Comparison of ENCODE assay signal across 8 cellular contexts in genomic region chr5:134524826-134525686, GRCh38. TPM values are rescaled to one million over a fixed set of nuclear protein-coding genes. Genes with fewer than 3 reads are reported as not detected.
DNase-seq lines count a peak whose midpoint lies in the region; ATAC-seq and TF ChIP-seq lines count a peak whose summit lies in the region.

Gene JADE2, plus strand, starts transcription at chr5:134525670. Its CDS starts 10,188 bp downstream, at chr5:134535858.

- H3K79me2 ChIP-seq in HCT116 (ENCODE audit: insufficient read depth, low read length) = peaks cover 29% of the 10 kb centered on the region

- intact Hi-C loops in HCT116 (cut with micrococcal nuclease) = loop anchor here (1.0 to 5.0 kb wide), 3 partner anchors 52 to 154 kb away; partner anchors contain the start of gene UBE2B

- H3K9me3 Mint-ChIP-seq in chondrocyte (ENCODE audit: low read depth) = no peaks in the 10 kb centered on the region

- no peak for TF ChIP-seq RAD21 in HCT116 (IDR thresholded peaks at IDR 0.05; ENCODE audit: low read depth)

- DNase-seq in HCT116 (ENCODE audit: low read depth, low spot score) (no peak), NCI-H2171 treated with DMSO at 0.1 percent for 48 hours (lab: John Stamatoyannopoulos, UW) (peak; percentile 74), chondrocyte (ENCODE audit: low spot score) (no peak), kidney tubule cell (ENCODE audit: low spot score) (peak; percentile 55)
- DNase-seq in activated CD4-positive, alpha-beta T cell treated with anti-CD3 and anti-CD28 coated beads for 4 hours = peak; percentile 79 to 83
- DNase-seq in stimulated activated CD4-positive, alpha-beta T cell treated with anti-CD3 and anti-CD28 coated beads, Interleukin-1b, Interleukin-23, amount 100 ng/mL, for 1 hour (ENCODE audit: low read depth in 2 of 2) = peak; percentile 58 to 59

- peak within 1 kb of the TSS; percentile 95 for H3K27ac Mint-ChIP-seq in chondrocyte (ENCODE audit: unreplicated experiment)

- TF ChIP-seq CTCF in HCT116 (IDR thresholded peaks at IDR 0.05 in 2 of 3, conservative IDR thresholded peaks at IDR 0.05 in 1 of 3; ENCODE audit: borderline replicate concordance in 1 of 3, insufficient read depth in 1 of 3, low read depth in 2 of 3, low read length in 2 of 3) = no peak
- TF ChIP-seq CTCF in chondrocyte (IDR thresholded peaks at IDR 0.05) = peak; percentile 24

- H3K27me3 ChIP-seq in HCT116 (ENCODE audit: insufficient read depth, low read length) = no peaks in the 10 kb centered on the region

- H3K9me3 ChIP-seq in ES-I3 (ENCODE audit: control insufficient read depth, insufficient read depth, low read length) (no peaks in the 10 kb centered on the region), HCT116 (ENCODE audit: control insufficient read depth in 1 of 2, insufficient read depth in 1 of 2, low read depth in 1 of 2, low read length in 2 of 2) (no peaks in the 10 kb centered on the region)

- H3K4me3 ChIP-seq in HCT116 (replicated peaks in 1 of 2; ENCODE audit: low read depth in 1 of 2, low read length in 2 of 2) = peak within 1 kb of the TSS; percentile 83 to 90

- no peaks in the 10 kb centered on the region for H4K20me1 ChIP-seq in HCT116 (ENCODE audit: insufficient read depth)

- CTCF ChIA-PET in HCT116 (lab: Charles Lee) = interaction anchor here (0.9 to 3.0 kb wide), 3 partner anchors 13 to 222 kb away, joined by 3 to 13 read pairs (median 5); partner anchors contain the start of gene CDKN2AIPNL

- no TSS peak for BruUV-seq in HCT116 (replicated peaks; lab: Mats Ljungman, UMichigan)

- peaks cover 43% of the 10 kb centered on the region for H3K4me1 ChIP-seq in ES-I3 (ENCODE audit: insufficient read depth, low read length)
- H3K4me1 ChIP-seq in HCT116 (ENCODE audit: control insufficient read depth in 1 of 2, insufficient read depth in 2 of 2, low read length in 2 of 2) = peaks cover 18 to 28% of the 10 kb centered on the region in 2 experiments

- peaks cover 13% of the 10 kb centered on the region for H3K27me3 Mint-ChIP-seq in chondrocyte (ENCODE audit: low read depth)

- H2AFZ ChIP-seq in HCT116 (ENCODE audit: low read depth, low read length, poor library complexity, severe bottlenecking) = no peak within 1 kb of the TSS

- H3K9me2 ChIP-seq in HCT116 (ENCODE audit: insufficient read depth) = no peaks in the 10 kb centered on the region

- peaks cover 21% of the 10 kb centered on the region for H3K4me1 Mint-ChIP-seq in chondrocyte (ENCODE audit: low read depth)

- H3K9ac ChIP-seq in ES-I3 (ENCODE audit: low read depth, low read length) (peak within 1 kb of the TSS; percentile 96), HCT116 (ENCODE audit: low read length) (peak within 1 kb of the TSS; percentile 94)

- no peaks in the 10 kb centered on the region for H3K36me3 Mint-ChIP-seq in chondrocyte (ENCODE audit: low read depth)

- peak; percentile 13 for ATAC-seq in HCT116
- ATAC-seq in GM19452 (IDR thresholded peaks at IDR 0.05; ENCODE audit: unreplicated experiment) = no peak

- RAD21 ChIA-PET in HCT116 (lab: Charles Lee; ENCODE audit: low non-redundant PET in 1 of 2, low total read pairs in 2 of 2, uncharacterized antibody in 2 of 2, unreplicated experiment in 2 of 2) = interaction anchor here in 1 of 2 experiments (0.6 to 1.4 kb wide), 3 partner anchors 8 to 22 kb away, joined by 3 read pairs; no protein-coding TSS in a partner anchor

- POLR2A ChIA-PET in HCT116 (lab: Charles Lee) = interaction anchor here (0.9 to 6.8 kb wide), 4 partner anchors 14 to 62 kb away, joined by 3 to 55 read pairs (median 7); no protein-coding TSS in a partner anchor

- H3K4me2 ChIP-seq in HCT116 (ENCODE audit: low read length) = peak within 1 kb of the TSS; percentile 99

- H3K4me3 Mint-ChIP-seq in chondrocyte (ENCODE audit: unreplicated experiment) = peak within 1 kb of the TSS; percentile 93

- peak within 1 kb of the TSS; percentile 100 for H3K27ac ChIP-seq in HCT116 (ENCODE audit: low read depth, low read length)

- peak; percentile 12 for TF ChIP-seq POLR2A in HCT116 (IDR thresholded peaks at IDR 0.05; ENCODE audit: borderline replicate concordance, extremely low read depth, insufficient read depth, insufficient read length)

- no peaks in the 10 kb centered on the region for H3K36me3 ChIP-seq in ES-I3 (ENCODE audit: insufficient read depth, low read length)
- no peaks in the 10 kb centered on the region for H3K36me3 ChIP-seq in HCT116 (ENCODE audit: control insufficient read depth in 1 of 2, insufficient read depth in 2 of 2, low read length in 2 of 2)

TF ChIP-seq in HCT116, 20 proteins besides CTCF, POLR2A, EP300 and RAD21:
- TF ChIP-seq ZFX (IDR thresholded peaks at IDR 0.05) = peak; percentile 33; the same call in 1 of the 2 replicates
- no peak for TF ChIP-seq REST (IDR thresholded peaks at IDR 0.05; ENCODE audit: low read depth)
- TF ChIP-seq ZBTB33 (IDR thresholded peaks at IDR 0.05; ENCODE audit: extremely low read depth, insufficient replicate concordance, low read length) = no peak
- TF ChIP-seq SRF (IDR thresholded peaks at IDR 0.05; ENCODE audit: low read depth) = no peak
- TF ChIP-seq EZH2 (IDR thresholded peaks at IDR 0.05) = no peak
- no peak for TF ChIP-seq MAX (IDR thresholded peaks at IDR 0.05)
- TF ChIP-seq CBX3 (IDR thresholded peaks at IDR 0.05; ENCODE audit: low read depth) = no peak
- no peak for TF ChIP-seq EZH2phosphoT487 (IDR thresholded peaks at IDR 0.05; ENCODE audit: borderline replicate concordance)
- TF ChIP-seq POLR2AphosphoS5 (IDR thresholded peaks at IDR 0.05; ENCODE audit: low read depth, low read length) = peak; percentile 35; the same call in 1 of the 2 replicates
- no peak for TF ChIP-seq TCF7L2 (IDR thresholded peaks at IDR 0.05; ENCODE audit: borderline replicate concordance, extremely low read depth, insufficient read depth, insufficient read length)
- TF ChIP-seq ELF1 (IDR thresholded peaks at IDR 0.05; ENCODE audit: borderline replicate concordance, low read depth) = no peak
- TF ChIP-seq ATF3 (IDR thresholded peaks at IDR 0.05) = no peak
- no peak for TF ChIP-seq EGR1 (IDR thresholded peaks at IDR 0.05; ENCODE audit: low read depth)
- peak; percentile 8 for TF ChIP-seq YY1 (IDR thresholded peaks at IDR 0.05; ENCODE audit: extremely low read depth, insufficient replicate concordance, low read depth, low read length)

RNA-seq across cellular contexts. Expression of gene JADE2, which starts in this region (rescaled TPM):
- total RNA-seq in HCT116 (2021; ENCODE audit: unreplicated experiment) = 39.9 TPM
- polyA plus RNA-seq in HCT116 (2012) = 21.7 and 23.3 TPM in 2 replicates
- total RNA-seq in chondrocyte = 16.3 to 17.6 TPM (median 16.8 TPM) in 3 replicates

Comparison
In these comparisons a context has a peak if more than half of its experiments do, and no peak if none do; other contexts are left out.
1. DNase-seq: peak in NCI-H2171 treated with DMSO at 0.1 percent for 48 hours (single experiment), activated CD4-positive, alpha-beta T cell treated with anti-CD3 and anti-CD28 coated beads for 4 hours (2 of 2), kidney tubule cell (single experiment) and stimulated activated CD4-positive, alpha-beta T cell treated with anti-CD3 and anti-CD28 coated beads, Interleukin-1b, Interleukin-23, amount 100 ng/mL, for 1 hour (2 of 2); none in HCT116 (single experiment) and chondrocyte (single experiment).